ENCODE assay signal across 23 cellular contexts in the genomic region with DNA sequence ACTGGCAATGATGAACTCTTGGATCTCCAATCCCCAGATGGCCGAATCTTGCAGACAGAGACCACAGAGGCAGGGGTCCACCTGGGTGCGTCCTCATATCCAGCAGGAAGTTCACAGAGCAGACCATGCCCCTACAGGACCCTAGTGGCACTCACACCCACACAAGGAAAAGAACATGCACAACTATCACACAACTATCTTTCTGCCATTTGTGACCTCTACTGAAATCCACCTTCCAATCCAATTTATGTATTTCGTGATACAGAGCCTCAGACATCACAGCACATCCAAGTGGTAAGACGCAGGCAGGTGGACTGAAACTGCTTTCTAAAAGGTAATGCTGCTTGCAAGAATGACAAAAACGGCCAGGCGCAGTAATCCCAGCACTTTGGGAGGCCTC. TPM values are rescaled to one million over a fixed set of nuclear protein-coding genes. Genes with fewer than 3 reads are reported as not detected.
"Had no signal": no experiment of that assay in that cellular context is flagged by ENCODE, and none has a peak within 500 bp of the region (broad histone marks: within the 10 kb centered on the region; RNA-seq: fewer than 3 reads in every experiment).

No MANE protein-coding gene starts in this region.

- H3K27ac ChIP-seq: brain microvascular endothelial cell, gastrocnemius medialis, left lung, parathyroid adenoma had no signal

- H3K4me3 ChIP-seq: gastrocnemius medialis, left lung, mucosa of descending colon had no signal

- H3K36me3 Mint-ChIP-seq: activated CD4-positive, alpha-beta memory T cell treated with anti-CD3 and anti-CD28 coated beads for 36 hours; naive B cell; stimulated activated effector memory CD8-positive, alpha-beta T cell treated with anti-CD3 and anti-CD28 coated beads, Interleukin-12 subunit alpha, Interleukin-12 subunit beta, amount 100 ng/mL, for 72 hours had no signal

- H3K4me3 Mint-ChIP-seq: activated B cell treated with CpG ODN at 0.5 μM for 24 hours; activated CD4-positive, alpha-beta memory T cell treated with anti-CD3 and anti-CD28 coated beads for 36 hours; activated T-helper 1 cell treated with anti-CD3 and anti-CD28 coated beads, Interleukin-12 subunit alpha, Interleukin-12 subunit beta, Interleukin-2, Interleukin-4 antibody, amounts not matched to agents 30 ng/mL and 10 ng/mL and 1 ng/mL, durations not matched to agents 14 hours and 24 hours and 36 hours; central memory CD8-positive, alpha-beta T cell; naive B cell; stimulated activated effector memory CD8-positive, alpha-beta T cell treated with anti-CD3 and anti-CD28 coated beads, Interleukin-12 subunit alpha, Interleukin-12 subunit beta, amount 100 ng/mL, for 72 hours had no signal

- H3K27me3 ChIP-seq: brain microvascular endothelial cell, gastrocnemius medialis, left lung had no signal

- H3K4me1 Mint-ChIP-seq: central memory CD8-positive, alpha-beta T cell; stimulated activated effector memory CD8-positive, alpha-beta T cell treated with anti-CD3 and anti-CD28 coated beads, Interleukin-12 subunit alpha, Interleukin-12 subunit beta, amount 100 ng/mL, for 72 hours had no signal

- H3K36me3 ChIP-seq: brain microvascular endothelial cell, gastrocnemius medialis, left lung had no signal

- DNase-seq: activated B cell treated with CpG ODN at 0.5 μM for 24 hours; activated CD4-positive, alpha-beta memory T cell treated with anti-CD3 and anti-CD28 coated beads for 36 hours; activated CD4-positive, alpha-beta T cell treated with anti-CD3 and anti-CD28 coated beads for 4 hours; activated gamma-delta T cell treated with Interleukin-2 at 50 U/mL for 16 hours; activated T-cell treated with anti-CD3 and anti-CD28 coated beads for 4 hours; brain microvascular endothelial cell; cortex of kidney; effector CD4-positive, alpha-beta T cell; gastrocnemius medialis; kidney; left lung; mucosa of descending colon; naive B cell; stimulated activated CD4-positive, alpha-beta T cell treated with anti-CD3 and anti-CD28 coated beads, Interleukin-4, amount 100 ng/mL, for 24 hours; T-helper 2 cell had no signal

- H3K27ac Mint-ChIP-seq: activated B cell treated with CpG ODN at 0.5 μM for 24 hours; activated CD4-positive, alpha-beta memory T cell treated with anti-CD3 and anti-CD28 coated beads for 36 hours; activated T-helper 1 cell treated with anti-CD3 and anti-CD28 coated beads, Interleukin-12 subunit alpha, Interleukin-12 subunit beta, Interleukin-2, Interleukin-4 antibody, amounts not matched to agents 30 ng/mL and 10 ng/mL and 1 ng/mL, durations not matched to agents 14 hours and 24 hours and 36 hours; stimulated activated effector memory CD8-positive, alpha-beta T cell treated with anti-CD3 and anti-CD28 coated beads, Interleukin-12 subunit alpha, Interleukin-12 subunit beta, amount 100 ng/mL, for 72 hours had no signal

- ATAC-seq: esophagus mucosa; gastrocnemius medialis; left lung; mucosa of descending colon; sciatic nerve; stimulated activated effector memory CD8-positive, alpha-beta T cell treated with anti-CD3 and anti-CD28 coated beads, Interleukin-12 subunit alpha, Interleukin-12 subunit beta, amount 100 ng/mL, for 72 hours had no signal

- H3K4me1 ChIP-seq: gastrocnemius medialis, left lung had no signal

- H3K9ac ChIP-seq: parathyroid adenoma had no signal

- H3K9me3 Mint-ChIP-seq: activated B cell treated with CpG ODN at 0.5 μM for 24 hours; activated T-helper 1 cell treated with anti-CD3 and anti-CD28 coated beads, Interleukin-12 subunit alpha, Interleukin-12 subunit beta, Interleukin-2, Interleukin-4 antibody, amounts not matched to agents 30 ng/mL and 10 ng/mL and 1 ng/mL, durations not matched to agents 14 hours and 24 hours and 36 hours; central memory CD8-positive, alpha-beta T cell; stimulated activated effector memory CD8-positive, alpha-beta T cell treated with anti-CD3 and anti-CD28 coated beads, Interleukin-12 subunit alpha, Interleukin-12 subunit beta, amount 100 ng/mL, for 72 hours had no signal

- H3K9me3 ChIP-seq: gastrocnemius medialis, left lung, mucosa of descending colon had no signal

- H2AFZ ChIP-seq: parathyroid adenoma had no signal

RNA-seq across cellular contexts. Expression of a gene that starts 44.6 kb away (rescaled TPM):
- total RNA-seq: activated B cell treated with CpG ODN at 0.5 μM for 24 hours; activated CD4-positive, alpha-beta memory T cell treated with anti-CD3 and anti-CD28 coated beads for 36 hours; activated T-helper 1 cell treated with anti-CD3 and anti-CD28 coated beads, Interleukin-12 subunit alpha, Interleukin-12 subunit beta, Interleukin-2, Interleukin-4 antibody, amounts not matched to agents 30 ng/mL and 10 ng/mL and 1 ng/mL, durations not matched to agents 14 hours and 24 hours and 36 hours; esophagus mucosa; gastrocnemius medialis; kidney; lung microvascular endothelial cell; sciatic nerve; urinary bladder had no signal
